ENCODE assay signal across 20 cellular contexts in genomic region chr11:129951883-129952262, GRCh38.
"Had no signal": no experiment of that assay in that cellular context is flagged by ENCODE, and none has a peak within 500 bp of the region (broad histone marks: within the 10 kb centered on the region; RNA-seq: fewer than 3 reads in every experiment).

No MANE protein-coding gene starts in this region.

- H3K9me3 ChIP-seq: left lung, prostate gland, tibial nerve had no signal

- H3K36me3 ChIP-seq: prostate gland had no signal

- H3K4me1 ChIP-seq: prostate gland had no signal

- DNase-seq: activated CD4-positive, alpha-beta T cell treated with anti-CD3 and anti-CD28 coated beads, Interleukin-2, amount 10 ng/mL, durations not matched to agents 24 days and 14 days; activated CD4-positive, CD25-positive, alpha-beta regulatory T cell; activated CD8-positive, alpha-beta T cell treated with anti-CD3 and anti-CD28 coated beads, Interleukin-2, amount 10 ng/mL, durations not matched to agents 7 days and 5 days; activated naive CD4-positive, alpha-beta T cell treated with anti-CD3 and anti-CD28 coated beads for 36 hours; activated T-cell treated with anti-CD3 and anti-CD28 coated beads, Interleukin-2, amount 50 U/mL, for 24 hours; anterior cingulate cortex; brain microvascular endothelial cell; cortex of kidney; head of caudate nucleus; kidney; left lung; right cardiac atrium; stimulated activated CD4-positive, alpha-beta T cell treated with anti-CD3 and anti-CD28 coated beads, Interleukin-2, amount 100 ng/mL, for 24 hours; stimulated activated naive CD4-positive, alpha-beta T cell treated with Interleukin-2 at 50 U/mL for 16 hours; SW 1271 had no signal

- H3K4me1 Mint-ChIP-seq: central memory CD8-positive, alpha-beta T cell had no signal

- H3K27me3 Mint-ChIP-seq: activated CD4-positive, alpha-beta T cell treated with anti-CD3 and anti-CD28 coated beads, Interleukin-2, amount 10 ng/mL, durations not matched to agents 24 days and 14 days; activated T-cell treated with anti-CD3 and anti-CD28 coated beads, Interleukin-2, amount 50 U/mL, for 24 hours; central memory CD8-positive, alpha-beta T cell; natural killer cell treated with Interleukin-12 subunit alpha and Interleukin-12 subunit beta and Interleukin-15 and Interleukin-18, amount 100 ng/mL, for 72 hours had no signal

- H3K27me3 ChIP-seq: brain microvascular endothelial cell, left lung, tibial nerve had no signal

- H3K27ac ChIP-seq: brain microvascular endothelial cell, left lung, prostate gland had no signal

- H3K27ac Mint-ChIP-seq: activated CD4-positive, alpha-beta T cell treated with anti-CD3 and anti-CD28 coated beads, Interleukin-2, amount 10 ng/mL, durations not matched to agents 24 days and 14 days; activated CD8-positive, alpha-beta T cell treated with anti-CD3 and anti-CD28 coated beads, Interleukin-2, amount 10 ng/mL, durations not matched to agents 7 days and 5 days; activated naive CD4-positive, alpha-beta T cell treated with anti-CD3 and anti-CD28 coated beads for 36 hours; activated T-cell treated with anti-CD3 and anti-CD28 coated beads, Interleukin-2, amount 50 U/mL, for 24 hours; natural killer cell treated with Interleukin-12 subunit alpha and Interleukin-12 subunit beta and Interleukin-15 and Interleukin-18, amount 100 ng/mL, for 72 hours had no signal

- H3K4me3 ChIP-seq: left lung, prostate gland, tibial nerve had no signal

- H3K4me3 Mint-ChIP-seq: activated CD4-positive, alpha-beta T cell treated with anti-CD3 and anti-CD28 coated beads, Interleukin-2, amount 10 ng/mL, durations not matched to agents 24 days and 14 days; activated CD8-positive, alpha-beta T cell treated with anti-CD3 and anti-CD28 coated beads, Interleukin-2, amount 10 ng/mL, durations not matched to agents 7 days and 5 days; activated naive CD4-positive, alpha-beta T cell treated with anti-CD3 and anti-CD28 coated beads for 36 hours; activated T-cell treated with anti-CD3 and anti-CD28 coated beads, Interleukin-2, amount 50 U/mL, for 24 hours; central memory CD8-positive, alpha-beta T cell; mesothelial cell of epicardium; natural killer cell treated with Interleukin-12 subunit alpha and Interleukin-12 subunit beta and Interleukin-15 and Interleukin-18, amount 100 ng/mL, for 72 hours had no signal

- ATAC-seq: activated CD8-positive, alpha-beta T cell treated with anti-CD3 and anti-CD28 coated beads, Interleukin-2, amount 10 ng/mL, durations not matched to agents 7 days and 5 days; natural killer cell treated with Interleukin-12 subunit alpha and Interleukin-12 subunit beta and Interleukin-15 and Interleukin-18, amount 100 ng/mL, for 72 hours; right cardiac atrium had no signal

- H3K9me3 Mint-ChIP-seq: activated CD4-positive, alpha-beta T cell treated with anti-CD3 and anti-CD28 coated beads, Interleukin-2, amount 10 ng/mL, durations not matched to agents 24 days and 14 days; activated naive CD4-positive, alpha-beta T cell treated with anti-CD3 and anti-CD28 coated beads for 36 hours; activated T-cell treated with anti-CD3 and anti-CD28 coated beads, Interleukin-2, amount 50 U/mL, for 24 hours; central memory CD8-positive, alpha-beta T cell; mesothelial cell of epicardium; natural killer cell treated with Interleukin-12 subunit alpha and Interleukin-12 subunit beta and Interleukin-15 and Interleukin-18, amount 100 ng/mL, for 72 hours had no signal
